Comparison of ENCODE assay signal across 1 cellular context in genomic region chr10:119318411-119319160, GRCh38.
TF ChIP-seq lines count a peak whose summit lies in the region.

No MANE protein-coding gene starts in this region.

TF ChIP-seq in GM23338, 12 proteins besides CTCF, POLR2A, EP300 and RAD21 (continued from another document):
- TF ChIP-seq ZNF462 (CRISPR knock-in tag; IDR thresholded peaks at IDR 0.05) (no peak), EZH2 (IDR thresholded peaks at IDR 0.05; ENCODE audit: low read depth, unreplicated experiment) (no peak), ETS1 (IDR thresholded peaks at IDR 0.05) (no peak), CREB1 (CRISPR knock-in tag; IDR thresholded peaks at IDR 0.05; ENCODE audit: low read depth) (no peak), EZH2phosphoT487 (IDR thresholded peaks at IDR 0.05; ENCODE audit: unreplicated experiment) (no peak), STAT1 (IDR thresholded peaks at IDR 0.05; ENCODE audit: unreplicated experiment) (no peak), REST (IDR thresholded peaks at IDR 0.05; ENCODE audit: unreplicated experiment) (no peak), JUNB (IDR thresholded peaks at IDR 0.05; ENCODE audit: unreplicated experiment) (no peak), ZNF114 (CRISPR knock-in tag; IDR thresholded peaks at IDR 0.05) (no peak), ZNF331 (CRISPR knock-in tag; IDR thresholded peaks at IDR 0.05; ENCODE audit: low read depth) (no peak)
TF ChIP-seq in GM23338: peak in this region for 0.
